ENCODE assay signal across 8 cellular contexts in the genomic region with DNA sequence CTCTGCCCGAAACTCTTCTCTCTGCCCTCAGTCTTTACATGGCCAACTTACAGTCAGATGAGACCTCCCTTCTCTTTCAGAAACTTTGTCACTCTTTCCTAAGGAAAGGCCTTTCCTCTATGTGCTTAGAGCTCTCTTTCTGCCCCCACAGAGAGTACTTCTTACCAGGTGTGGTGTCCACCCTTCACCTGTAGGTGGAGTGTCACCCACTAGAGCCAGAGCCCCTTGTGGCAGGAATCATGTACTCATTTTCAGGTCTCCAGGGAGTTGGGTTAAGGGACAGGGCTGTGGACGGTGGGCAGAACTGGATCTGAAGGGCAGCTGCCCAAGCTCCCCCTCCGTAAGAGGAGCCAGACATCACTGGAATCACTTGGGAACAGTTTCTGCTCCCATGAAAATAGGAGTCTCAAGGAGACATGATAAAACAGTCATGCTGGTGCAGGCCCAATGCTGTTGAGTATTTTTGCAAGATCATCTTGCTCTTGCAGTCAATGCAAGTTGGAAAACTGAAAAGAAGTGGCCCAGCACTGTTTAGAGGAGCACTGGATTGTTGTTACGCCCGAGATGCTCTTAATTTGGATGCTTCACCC.
DNase-seq lines count a peak whose midpoint lies in the region; ATAC-seq, FAIRE-seq and TF ChIP-seq lines count a peak whose summit lies in the region.

No MANE protein-coding gene starts in this region.

- peak; percentile 47 for TF ChIP-seq CTCF in glutamatergic neuron (IDR thresholded peaks at IDR 0.05; ENCODE audit: partially characterized antibody, unreplicated experiment)

- FAIRE-seq in RCC 7860 (lab: Jason Lieb, UNC), result no peak

- DNase-seq in EL (peak; percentile 14), RCC 7860 (ENCODE audit: low spot score) (peak; percentile 3), glutamatergic neuron (no peak), GDM1 (lab: John Stamatoyannopoulos, UW) (no peak), Right ventricle myocardium inferior (ENCODE audit: missing footprints) (no peak)
- DNase-seq in stimulated activated CD4-positive, alpha-beta T cell treated with anti-CD3 and anti-CD28 coated beads, Interleukin-4, amount 100 ng/mL, for 1 hour, result no peak

- no peaks in the 10 kb centered on the region for H3K9me3 Mint-ChIP-seq in glutamatergic neuron (ENCODE audit: unreplicated experiment)

- H3K4me1 Mint-ChIP-seq in glutamatergic neuron (ENCODE audit: low read depth, unreplicated experiment), result no peaks in the 10 kb centered on the region

- no peak overlapping the region for H3K4me3 Mint-ChIP-seq in glutamatergic neuron (ENCODE audit: unreplicated experiment)

- H3K27me3 Mint-ChIP-seq in glutamatergic neuron (ENCODE audit: unreplicated experiment), result peaks cover 6% of the 10 kb centered on the region

- H3K27ac Mint-ChIP-seq in glutamatergic neuron (ENCODE audit: unreplicated experiment), result no peak overlapping the region

- H3K36me3 Mint-ChIP-seq in glutamatergic neuron (ENCODE audit: unreplicated experiment), result no peaks in the 10 kb centered on the region

- peak; percentile 86 for ATAC-seq in GM19452 (IDR thresholded peaks at IDR 0.05; ENCODE audit: unreplicated experiment)
- ATAC-seq in HG03280 (IDR thresholded peaks at IDR 0.05; ENCODE audit: unreplicated experiment), result peak; percentile 96
- no peak for ATAC-seq in Right ventricle myocardium inferior

- intact Hi-C loops in Right ventricle myocardium inferior (cut with DNase I), result no loop called here

Comparison
In these comparisons a context has a peak if more than half of its experiments do, and no peak if none do; other contexts are left out.
1. DNase-seq: peak in EL (single experiment) and RCC 7860 (single experiment); none in glutamatergic neuron (single experiment), GDM1 (single experiment), Right ventricle myocardium inferior (single experiment) and stimulated activated CD4-positive, alpha-beta T cell treated with anti-CD3 and anti-CD28 coated beads, Interleukin-4, amount 100 ng/mL, for 1 hour (single experiment).